19 cellular contexts compared by ENCODE assay signal in genomic region chr7:99561735-99562051, GRCh38. TPM values are rescaled to one million over a fixed set of nuclear protein-coding genes. Genes with fewer than 3 reads are reported as not detected.
DNase-seq lines count a peak whose midpoint lies in the region; ATAC-seq and TF ChIP-seq lines count a peak whose summit lies in the region.
"Had no signal": no experiment of that assay in that cellular context is flagged by ENCODE, and none has a peak within 500 bp of the region (broad histone marks: within the 10 kb centered on the region; RNA-seq: fewer than 3 reads in every experiment).

No MANE protein-coding gene starts in this region.

- peak overlapping the region; percentile 88 for H3K27ac ChIP-seq in AG04450 (ENCODE audit: low read depth, low read length)
- no peak overlapping the region for H3K27ac ChIP-seq in endodermal cell (ENCODE audit: low read depth, low read length)
- no peak overlapping the region for H3K27ac ChIP-seq in neural progenitor cell
- H3K27ac ChIP-seq in brain microvascular endothelial cell, result no peak overlapping the region

- H3K27ac Mint-ChIP-seq in HFFc6, result peak overlapping the region; percentile 99
- peak overlapping the region; percentile 86 for H3K27ac Mint-ChIP-seq in endodermal cell
- H3K27ac Mint-ChIP-seq in neural progenitor cell, result no peak overlapping the region
- H3K27ac Mint-ChIP-seq: GM23338 had no signal

- H3K27me3 Mint-ChIP-seq in HFFc6 (ENCODE audit: insufficient read depth) (no peaks in the 10 kb centered on the region; the same call in none of the 2 replicates), endodermal cell (ENCODE audit: insufficient read depth) (no peaks in the 10 kb centered on the region), neural progenitor cell (ENCODE audit: insufficient read depth, low read depth) (peaks cover 5% of the 10 kb centered on the region)
- H3K27me3 Mint-ChIP-seq: activated CD4-positive, alpha-beta T cell treated with anti-CD3 and anti-CD28 coated beads, Interleukin-2, amount 10 ng/mL, durations not matched to agents 24 days and 14 days; IgD-negative memory B cell had no signal

- no peaks in the 10 kb centered on the region for H3K4me1 ChIP-seq in endodermal cell (ENCODE audit: control insufficient read depth, insufficient read depth, low read length)
- H3K4me1 ChIP-seq in neural progenitor cell, result peaks cover 14% of the 10 kb centered on the region
- H3K4me1 ChIP-seq: BE2C had no signal

- peaks cover 5% of the 10 kb centered on the region; the same call in 1 of the 2 replicates for H3K9me3 ChIP-seq in AG04450 (ENCODE audit: control insufficient read depth, insufficient read depth, low read length)
- no peaks in the 10 kb centered on the region for H3K9me3 ChIP-seq in endodermal cell (ENCODE audit: control insufficient read depth, low read length)
- no peaks in the 10 kb centered on the region for H3K9me3 ChIP-seq in neural progenitor cell (ENCODE audit: low read depth)
- H3K9me3 ChIP-seq: BE2C, right atrium auricular region had no signal

- ATAC-seq in HG03135 (IDR thresholded peaks at IDR 0.05; ENCODE audit: unreplicated experiment), result no peak
- ATAC-seq: GM23338 had no signal

- no peak for TF ChIP-seq CTCF in AG04450 (IDR thresholded peaks at IDR 0.05; ENCODE audit: low read depth, low read length)
- TF ChIP-seq CTCF in HFFc6 (IDR thresholded peaks at IDR 0.05), result no peak
- TF ChIP-seq CTCF in endodermal cell (conservative IDR thresholded peaks at IDR 0.05), result no peak
- TF ChIP-seq CTCF in neural progenitor cell (IDR thresholded peaks at IDR 0.05), result no peak
- no peak for TF ChIP-seq CTCF in brain microvascular endothelial cell (IDR thresholded peaks at IDR 0.05; ENCODE audit: low read depth, low read length, missing control alignments)

- H3K9me3 Mint-ChIP-seq in HFFc6, result no peaks in the 10 kb centered on the region
- H3K9me3 Mint-ChIP-seq in endodermal cell, result no peaks in the 10 kb centered on the region
- H3K9me3 Mint-ChIP-seq in neural progenitor cell, result no peaks in the 10 kb centered on the region
- H3K9me3 Mint-ChIP-seq: activated CD4-positive, alpha-beta T cell treated with anti-CD3 and anti-CD28 coated beads, Interleukin-2, amount 10 ng/mL, durations not matched to agents 24 days and 14 days; GM23338; IgD-negative memory B cell; nephron progenitor cell had no signal

- H3K4me3 Mint-ChIP-seq in HFFc6, result peak overlapping the region; percentile 75
- no peak overlapping the region for H3K4me3 Mint-ChIP-seq in endodermal cell
- no peak overlapping the region for H3K4me3 Mint-ChIP-seq in neural progenitor cell
- H3K4me3 Mint-ChIP-seq: nephron progenitor cell had no signal

- CTCF ChIA-PET in AG04450 (lab: Charles Lee), result no interaction called here

- H3K79me2 ChIP-seq in neural progenitor cell (ENCODE audit: low read depth), result peaks cover 54% of the 10 kb centered on the region

- WGBS in endodermal cell (ENCODE audit: insufficient coverage in 1 of 2, insufficient read length in 1 of 2), 2 experiments, result 96% methylated on average over 2 of the region's 2 CpGs; no CpG with 5 or more reads in 1 of the 2 experiments

- DNase-seq in AG04450 (ENCODE audit: low read depth, low spot score) (no peak), HFFc6 (no peak), endodermal cell (no peak), neural progenitor cell (ENCODE audit: low spot score) (no peak), NCI-H2029 (lab: John Stamatoyannopoulos, UW) (no peak), pons (ENCODE audit: low spot score) (no peak), brain microvascular endothelial cell (no peak)
- DNase-seq: activated CD4-positive, alpha-beta T cell treated with anti-CD3 and anti-CD28 coated beads, Interleukin-2, amount 10 ng/mL, durations not matched to agents 24 days and 14 days; BE2C; NCI-H1092 treated with DMSO at 0.1 percent for 48 hours; nephron progenitor cell; NK-92 treated with Interleukin-12 subunit alpha and Interleukin-12 subunit beta, amount 100 ng/mL, for 24 hours; Right ventricle myocardium superior; stimulated activated CD8-positive, alpha-beta memory T cell treated with anti-CD3 and anti-CD28 coated beads, Interleukin-4, amount 100 ng/mL, for 48 hours; T1000 had no signal

- H3K4me1 Mint-ChIP-seq in HFFc6 (ENCODE audit: low read depth) (peaks cover 61% of the 10 kb centered on the region), endodermal cell (peaks cover 14% of the 10 kb centered on the region), neural progenitor cell (peaks cover 14% of the 10 kb centered on the region)

- H3K27me3 ChIP-seq in AG04450 (ENCODE audit: control insufficient read depth, insufficient read depth, low read length) (no peaks in the 10 kb centered on the region), endodermal cell (ENCODE audit: control insufficient read depth, insufficient read depth, low read length, poor library complexity, severe bottlenecking) (no peaks in the 10 kb centered on the region), neural progenitor cell (no peaks in the 10 kb centered on the region), brain microvascular endothelial cell (replicated peaks) (no peaks in the 10 kb centered on the region)
- H3K27me3 ChIP-seq: BE2C, right atrium auricular region had no signal

- no peak overlapping the region for H2AFZ ChIP-seq in neural progenitor cell (replicated peaks)
- H2AFZ ChIP-seq: GM23338 had no signal

- peaks cover 59% of the 10 kb centered on the region for H3K36me3 ChIP-seq in endodermal cell (ENCODE audit: control insufficient read depth, insufficient read depth, low read length)
- no peaks in the 10 kb centered on the region for H3K36me3 ChIP-seq in neural progenitor cell
- H3K36me3 ChIP-seq in brain microvascular endothelial cell (replicated peaks), result peaks cover 50% of the 10 kb centered on the region

- POLR2A ChIA-PET in AG04450 (lab: Yijun Ruan, JAX), result no interaction called here

- peaks cover 59% of the 10 kb centered on the region for H3K36me3 Mint-ChIP-seq in HFFc6 (ENCODE audit: low read depth)
- H3K36me3 Mint-ChIP-seq in endodermal cell (ENCODE audit: low read depth), result peaks cover 52% of the 10 kb centered on the region
- peaks cover 40% of the 10 kb centered on the region for H3K36me3 Mint-ChIP-seq in neural progenitor cell

- H4K20me1 ChIP-seq in neural progenitor cell (ENCODE audit: low read depth), result peaks cover 15% of the 10 kb centered on the region

- peaks cover 11% of the 10 kb centered on the region for H3F3A ChIP-seq in neural progenitor cell (ENCODE audit: low read depth)

- H3K4me3 ChIP-seq in AG04450 (ENCODE audit: low read depth, low read length) (no peak overlapping the region), endodermal cell (ENCODE audit: low read length) (no peak overlapping the region), neural progenitor cell (no peak overlapping the region), brain microvascular endothelial cell (ENCODE audit: low read depth, low read length) (no peak overlapping the region)
- H3K4me3 ChIP-seq: GM23338, right atrium auricular region had no signal

- H3K9ac ChIP-seq in endodermal cell (ENCODE audit: extremely low read depth, low read length, poor library complexity, severe bottlenecking) (no peak overlapping the region), neural progenitor cell (peak overlapping the region; percentile 99)

- in situ Hi-C loops in brain microvascular endothelial cell (cut with HindIII; ENCODE audit: low pct_ligation_motif_present, low sequenced_read_pairs), result no loop called here

- no peak overlapping the region for H3K4me2 ChIP-seq in neural progenitor cell
- H3K4me2 ChIP-seq: GM23338 had no signal

RNA-seq across cellular contexts. Expression of gene ZNF655, which starts 3.3 kb away (rescaled TPM):
- polyA plus RNA-seq in AG04450 (2011; rRNA removed), result 62.9 and 79.3 TPM in 2 replicates
- polyA minus RNA-seq in AG04450 (2011; rRNA and poly(A)+ RNA removed), result 74.2 and 83.2 TPM in 2 replicates
- 10 to 100 TPM; 38.6 to 50.0 (median 43.5) TPM for total RNA-seq in HFFc6 (2021; fragmentation: NEBNext Ultra II Directional; extraction: Animal tissue kit (Norgen Biotek cat#: 25700))
- total RNA-seq in endodermal cell (10 to 100 TPM; 57.0 to 58.2 TPM), neural progenitor cell (ENCODE audit: low replicate concordance) (59.3 and 66.3 TPM in 2 replicates)
- polyA plus RNA-seq in endodermal cell (2013, experiment 1 of 2), result 42.6 TPM
- 46.1 TPM for polyA plus RNA-seq in endodermal cell (2013, experiment 2 of 2)

RNA-seq across cellular contexts. Expression of gene FAM200A, which starts 9.8 kb away (rescaled TPM):
- 8.1 and 11.8 TPM in 2 replicates for polyA plus RNA-seq in AG04450 (2011; rRNA removed)
- polyA minus RNA-seq in AG04450 (2011; rRNA and poly(A)+ RNA removed), result 4.1 and 6.1 TPM in 2 replicates
- total RNA-seq in HFFc6 (2021; fragmentation: NEBNext Ultra II Directional; extraction: Animal tissue kit (Norgen Biotek cat#: 25700)), result 1 to 10 TPM; 3.6 to 5.5 (median 5.3) TPM
- total RNA-seq in endodermal cell (1 to 10 TPM; 7.7 to 8.3 TPM), neural progenitor cell (ENCODE audit: low replicate concordance) (14.7 and 21.1 TPM in 2 replicates)
- 14.6 TPM for polyA plus RNA-seq in endodermal cell (2013, experiment 1 of 2)
- 14.9 TPM for polyA plus RNA-seq in endodermal cell (2013, experiment 2 of 2)

RNA-seq across cellular contexts. Expression of gene TMEM225B, which starts 36.4 kb away (rescaled TPM):
- 0.72 and 1.2 TPM in 2 replicates for polyA plus RNA-seq in AG04450 (2011; rRNA removed)
- 1.4 and 2.1 TPM in 2 replicates for polyA minus RNA-seq in AG04450 (2011; rRNA and poly(A)+ RNA removed)
- 1 to 10 TPM in 1 of 6 experiments, under 1 TPM in 5; 0.24 to 1.4 (median 0.52) TPM for total RNA-seq in HFFc6 (2021; fragmentation: NEBNext Ultra II Directional; extraction: Animal tissue kit (Norgen Biotek cat#: 25700))
- total RNA-seq in endodermal cell, result 1 to 10 TPM in 1 of 2 donors, under 1 TPM in 1; 0.26 to 3.2 TPM
- 1.2 TPM for polyA plus RNA-seq in endodermal cell (2013, experiment 1 of 2)
- polyA plus RNA-seq in endodermal cell (2013, experiment 2 of 2), result 1.2 TPM
- total RNA-seq in neural progenitor cell (ENCODE audit: low replicate concordance), result 0.53 TPM in 1 of 2 replicates, not detected in the other
- total RNA-seq: GM23338, right atrium auricular region, Right ventricle myocardium superior had no signal

RNA-seq across cellular contexts. Expression of gene ZSCAN25, which starts 55.1 kb away (rescaled TPM):
- polyA plus RNA-seq in AG04450 (2011; rRNA removed), result 6.4 and 6.7 TPM in 2 replicates
- 13.6 and 15.2 TPM in 2 replicates for polyA minus RNA-seq in AG04450 (2011; rRNA and poly(A)+ RNA removed)
- 10 to 100 TPM in 3 of 6 experiments, 1 to 10 TPM in 3; 9.3 to 12.6 (median 9.9) TPM for total RNA-seq in HFFc6 (2021; fragmentation: NEBNext Ultra II Directional; extraction: Animal tissue kit (Norgen Biotek cat#: 25700))
- total RNA-seq in endodermal cell (10 to 100 TPM; 22.2 to 23.1 TPM), neural progenitor cell (ENCODE audit: low replicate concordance) (8.7 and 13.3 TPM in 2 replicates)
- polyA plus RNA-seq in endodermal cell (2013, experiment 1 of 2), result 12.4 TPM
- polyA plus RNA-seq in endodermal cell (2013, experiment 2 of 2), result 11.9 TPM

RNA-seq across cellular contexts. Expression of gene ZKSCAN5, which starts 57.2 kb away (rescaled TPM):
- polyA plus RNA-seq in AG04450 (2011; rRNA removed), result 11.5 and 13.4 TPM in 2 replicates
- polyA minus RNA-seq in AG04450 (2011; rRNA and poly(A)+ RNA removed), result 18.5 TPM in 2 replicates
- 10 to 100 TPM in 5 of 6 experiments, 1 to 10 TPM in 1; 10.0 to 12.8 (median 11.3) TPM for total RNA-seq in HFFc6 (2021; fragmentation: NEBNext Ultra II Directional; extraction: Animal tissue kit (Norgen Biotek cat#: 25700))
- 10 to 100 TPM; 14.9 to 18.2 TPM for total RNA-seq in endodermal cell
- polyA plus RNA-seq in endodermal cell (2013, experiment 1 of 2), result 15.5 TPM
- 15.6 TPM for polyA plus RNA-seq in endodermal cell (2013, experiment 2 of 2)
- 19.6 and 23.3 TPM in 2 replicates for total RNA-seq in neural progenitor cell (ENCODE audit: low replicate concordance)
